23 cellular contexts compared by ENCODE assay signal in the genomic region with DNA sequence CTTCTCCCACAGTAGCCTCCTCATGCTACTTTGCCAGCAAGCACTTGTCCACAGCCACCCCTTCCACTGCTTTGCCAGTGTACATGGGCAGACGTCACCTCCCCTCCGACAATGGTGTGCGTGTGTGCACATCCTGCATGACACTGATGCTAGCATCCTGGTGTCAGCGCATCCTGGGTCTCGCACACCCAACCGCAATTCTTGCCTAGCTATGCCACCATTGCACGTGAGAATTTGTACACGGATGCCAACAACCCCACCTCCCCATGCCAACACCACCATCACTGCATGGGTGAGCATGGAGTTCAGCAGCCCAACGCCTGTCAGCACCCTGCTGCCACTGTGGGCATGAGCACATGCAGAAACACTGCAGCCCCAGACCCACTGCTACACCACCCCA.
"Had no signal": no experiment of that assay in that cellular context is flagged by ENCODE, and none has a peak within 500 bp of the region (broad histone marks: within the 10 kb centered on the region; RNA-seq: fewer than 3 reads in every experiment).

No MANE protein-coding gene starts in this region.

- H3K9me3 ChIP-seq: body of pancreas, pancreas, transverse colon, vagina had no signal

- H3K4me3 ChIP-seq: body of pancreas, cardiac muscle cell, hepatocyte, pancreas, skin epidermis, transverse colon, vagina had no signal

- H3K4me3 Mint-ChIP-seq: activated naive CD4-positive, alpha-beta T cell treated with anti-CD3 and anti-CD28 coated beads for 36 hours; activated T-cell treated with anti-CD3 and anti-CD28 coated beads, Interleukin-2, amount 50 U/mL, for 4 hours; dendritic cell treated with granulocyte-macrophage colony-stimulating factor and Interleukin-4, amounts not matched to agents 40 ng/mL and 50 ng/mL, for 4 days; immature natural killer cell; nephron; stimulated activated naive B cell treated with anti-CD40 and anti-IgM and Interleukin-4, amounts not matched to agents 10 μg/mL and 1 μg/mL and 100 μg/mL, for 72 hours had no signal

- H3K27ac ChIP-seq: body of pancreas, cardiac muscle cell, foreskin keratinocyte, hepatocyte, pancreas, skin epidermis, transverse colon, vagina had no signal

- FAIRE-seq: pancreas, TTC549 had no signal

- ATAC-seq: activated T-cell treated with anti-CD3 and anti-CD28 coated beads, Interleukin-2, amount 50 U/mL, for 4 hours; body of pancreas; foreskin keratinocyte; pancreas; right cardiac atrium had no signal

- H3K4me1 ChIP-seq: body of pancreas, pancreas, transverse colon, vagina had no signal

- H3K27ac Mint-ChIP-seq: activated naive CD4-positive, alpha-beta T cell treated with anti-CD3 and anti-CD28 coated beads for 36 hours; activated T-helper 2 cell treated with anti-CD3 and anti-CD28 coated beads, Interferon-gamma antibody, Interleukin-2, Interleukin-4, amounts not matched to agents 10 μg/mL and 5 μg/mL and 100 μg/mL, durations not matched to agents 14 hours and 24 hours and 36 hours; dendritic cell treated with granulocyte-macrophage colony-stimulating factor and Interleukin-4, amounts not matched to agents 40 ng/mL and 50 ng/mL, for 4 days; immature natural killer cell; nephron; stimulated activated naive B cell treated with anti-CD40 and anti-IgM and Interleukin-4, amounts not matched to agents 10 μg/mL and 1 μg/mL and 100 μg/mL, for 72 hours had no signal

- H3K4me1 Mint-ChIP-seq: immature natural killer cell; nephron; stimulated activated naive B cell treated with anti-CD40 and anti-IgM and Interleukin-4, amounts not matched to agents 10 μg/mL and 1 μg/mL and 100 μg/mL, for 72 hours had no signal

- H3K36me3 ChIP-seq: cardiac muscle cell, pancreas, transverse colon, vagina had no signal

- H3K36me3 Mint-ChIP-seq: stimulated activated naive B cell treated with anti-CD40 and anti-IgM and Interleukin-4, amounts not matched to agents 10 μg/mL and 1 μg/mL and 100 μg/mL, for 72 hours had no signal

- DNase-seq: activated CD4-positive, alpha-beta T cell treated with anti-CD3 and anti-CD28 coated beads for 4 hours; activated CD4-positive, alpha-beta T cell treated with anti-CD3 and anti-CD28 coated beads, Interleukin-2, amount 50 U/mL, for 48 hours; activated CD8-positive, alpha-beta memory T cell treated with anti-CD3 and anti-CD28 coated beads, Interleukin-2, amount 50 U/mL, for 48 hours; activated naive CD4-positive, alpha-beta T cell treated with anti-CD3 and anti-CD28 coated beads for 36 hours; activated T-cell treated with anti-CD3 and anti-CD28 coated beads, Interleukin-2, amount 50 U/mL, for 4 hours; effector CD4-positive, alpha-beta T cell; foreskin keratinocyte; immature natural killer cell; stimulated activated CD4-positive, alpha-beta T cell treated with anti-CD3 and anti-CD28 coated beads, Interleukin-2, amount 100 ng/mL, for 24 hours; stimulated activated naive B cell treated with anti-CD40 and anti-IgM and Interleukin-4, amounts not matched to agents 10 μg/mL and 1 μg/mL and 100 μg/mL, for 72 hours; T-helper 1 cell; transverse colon had no signal
